ENCODE assay signal across 15 cellular contexts in the genomic region with DNA sequence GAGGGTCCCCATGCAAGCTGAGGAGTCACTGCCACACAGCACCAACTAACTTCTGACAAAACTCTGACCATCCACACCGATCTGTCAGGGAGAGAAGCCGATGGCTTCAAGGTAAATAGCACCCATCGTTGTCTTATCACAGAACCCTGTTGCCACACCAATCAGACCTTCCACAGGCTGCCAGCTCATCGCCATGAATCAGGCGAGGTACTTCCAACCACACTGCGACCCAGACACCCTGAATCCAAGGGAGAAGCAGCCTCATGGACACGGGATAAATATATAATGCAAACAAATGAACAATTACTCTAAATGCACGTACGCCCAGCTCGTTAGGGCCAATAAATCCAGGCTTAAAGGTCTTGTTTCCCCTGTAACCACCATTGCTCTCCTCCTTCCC. TPM values are rescaled to one million over a fixed set of nuclear protein-coding genes. Genes with fewer than 3 reads are reported as not detected.
DNase-seq lines count a peak whose midpoint lies in the region; ATAC-seq and TF ChIP-seq lines count a peak whose summit lies in the region.
"Had no signal": no experiment of that assay in that cellular context is flagged by ENCODE, and none has a peak within 500 bp of the region (broad histone marks: within the 10 kb centered on the region; RNA-seq: fewer than 3 reads in every experiment).

No MANE protein-coding gene starts in this region.

- CTCF ChIA-PET in activated CD8-positive, alpha-beta T cell treated with anti-CD3 and anti-CD28 coated beads for 36 hours (lab: Charles Lee) = interaction anchor here (1.8 to 10.7 kb wide), 3 partner anchors 12 to 153 kb away, joined by 5 to 108 read pairs (median 7); partner anchors contain the start of gene NRTN

- WGBS in heart right ventricle, 2 donors = 68 to 70% methylated on average over 10 of the region's 10 CpGs

- peaks cover 70% of the 10 kb centered on the region for H3K4me1 Mint-ChIP-seq in type B pancreatic cell (ENCODE audit: unreplicated experiment)
- H3K4me1 Mint-ChIP-seq in activated CD8-positive, alpha-beta T cell treated with anti-CD3 and anti-CD28 coated beads for 36 hours (ENCODE audit: low read depth) = peaks cover 89% of the 10 kb centered on the region

- no peak for DNase-seq in right atrium auricular region (ENCODE audit: low spot score)
- no peak for DNase-seq in heart right ventricle
- peak; percentile 83 for DNase-seq in NCI-H748 (lab: John Stamatoyannopoulos, UW; ENCODE audit: unreplicated experiment)
- peak; percentile 69 for DNase-seq in epithelial cell of esophagus (ENCODE audit: low read depth)
- DNase-seq in type B pancreatic cell (ENCODE audit: extremely low spot score, unreplicated experiment) = no peak
- no peak for DNase-seq in activated CD8-positive, alpha-beta T cell treated with anti-CD3 and anti-CD28 coated beads for 36 hours
- DNase-seq in iPS-NIHi7 (ENCODE audit: extremely low spot score) = no peak
- DNase-seq in Kasumi-1 (lab: John Stamatoyannopoulos, UW) = no peak
- DNase-seq: activated naive CD4-positive, alpha-beta T cell; DMS79 treated with DMSO at 0.1 percent for 48 hours; Karpas-422; stimulated activated CD4-positive, alpha-beta T cell treated with anti-CD3 and anti-CD28 coated beads, Interleukin-2, amount 100 ng/mL, for 48 hours had no signal

- no peaks in the 10 kb centered on the region for H3K27me3 Mint-ChIP-seq in type B pancreatic cell
- no peaks in the 10 kb centered on the region for H3K27me3 Mint-ChIP-seq in activated CD8-positive, alpha-beta T cell treated with anti-CD3 and anti-CD28 coated beads for 36 hours

- TF ChIP-seq CTCF in right atrium auricular region (IDR thresholded peaks at IDR 0.05) (no peak), heart right ventricle (IDR thresholded peaks at IDR 0.05) (no peak), epithelial cell of esophagus (IDR thresholded peaks at IDR 0.05; ENCODE audit: insufficient read depth, low read depth, low read length, missing control alignments) (no peak), type B pancreatic cell (conservative IDR thresholded peaks at IDR 0.05) (no peak)
- no peak for TF ChIP-seq CTCF in activated CD8-positive, alpha-beta T cell treated with anti-CD3 and anti-CD28 coated beads for 36 hours (IDR thresholded peaks at IDR 0.05)

- H3K4me1 ChIP-seq in right atrium auricular region (peaks cover 0 to 100% of the 10 kb centered on the region in 2 donors), heart right ventricle (peaks cover 45 to 100% (median 95%) of the 10 kb centered on the region in 9 donors)

- H3K4me3 Mint-ChIP-seq in type B pancreatic cell = peak overlapping the region; percentile 48
- H3K4me3 Mint-ChIP-seq in activated CD8-positive, alpha-beta T cell treated with anti-CD3 and anti-CD28 coated beads for 36 hours = no peak overlapping the region
- H3K4me3 Mint-ChIP-seq: stimulated activated effector memory CD8-positive, alpha-beta T cell treated with anti-CD3 and anti-CD28 coated beads, Interleukin-12 subunit alpha, Interleukin-12 subunit beta, amount 100 ng/mL, for 72 hours; T-helper 1 cell treated with Interleukin-12 subunit alpha and Interleukin-12 subunit beta and Interleukin-4 antibody, amounts not matched to agents 30 μg/mL and 1 μg/mL, for 36 hours had no signal

- POLR2A ChIA-PET in activated CD8-positive, alpha-beta T cell treated with anti-CD3 and anti-CD28 coated beads for 36 hours (lab: Charles Lee) = interaction anchor here (0.8 kb wide), 1 partner anchor 21 kb away, joined by 5 read pairs; the partner anchor contains the start of gene RANBP3

- H3K27ac Mint-ChIP-seq in type B pancreatic cell = peak overlapping the region; percentile 88
- no peak overlapping the region for H3K27ac Mint-ChIP-seq in activated CD8-positive, alpha-beta T cell treated with anti-CD3 and anti-CD28 coated beads for 36 hours

- H3K36me3 Mint-ChIP-seq in type B pancreatic cell = no peaks in the 10 kb centered on the region
- peaks cover 29% of the 10 kb centered on the region for H3K36me3 Mint-ChIP-seq in activated CD8-positive, alpha-beta T cell treated with anti-CD3 and anti-CD28 coated beads for 36 hours (ENCODE audit: low read depth)

- H3K27ac ChIP-seq in right atrium auricular region (peak overlapping the region; percentile 79 to 86), heart right ventricle (peak overlapping the region in 2 of 10 donors; percentile 20 to 21)

- no peaks in the 10 kb centered on the region for H3K9me3 Mint-ChIP-seq in type B pancreatic cell
- no peaks in the 10 kb centered on the region for H3K9me3 Mint-ChIP-seq in activated CD8-positive, alpha-beta T cell treated with anti-CD3 and anti-CD28 coated beads for 36 hours
- H3K9me3 Mint-ChIP-seq: stimulated activated effector memory CD8-positive, alpha-beta T cell treated with anti-CD3 and anti-CD28 coated beads, Interleukin-12 subunit alpha, Interleukin-12 subunit beta, amount 100 ng/mL, for 72 hours; T-helper 1 cell treated with Interleukin-12 subunit alpha and Interleukin-12 subunit beta and Interleukin-4 antibody, amounts not matched to agents 30 μg/mL and 1 μg/mL, for 36 hours had no signal

- H3K36me3 ChIP-seq in right atrium auricular region (no peaks in the 10 kb centered on the region), heart right ventricle (peaks cover 0 to 11% (median 0%) of the 10 kb centered on the region in 9 donors)

- ATAC-seq in heart right ventricle = no peak
- no peak for ATAC-seq in activated CD8-positive, alpha-beta T cell treated with anti-CD3 and anti-CD28 coated beads for 36 hours
- ATAC-seq: Panc1; stimulated activated effector memory CD8-positive, alpha-beta T cell treated with anti-CD3 and anti-CD28 coated beads, Interleukin-12 subunit alpha, Interleukin-12 subunit beta, amount 100 ng/mL, for 72 hours had no signal

- H3K27me3 ChIP-seq in right atrium auricular region (no peaks in the 10 kb centered on the region), heart right ventricle (no peaks in the 10 kb centered on the region)

- H3K9me3 ChIP-seq in right atrium auricular region (no peaks in the 10 kb centered on the region), heart right ventricle (no peaks in the 10 kb centered on the region)

- intact Hi-C loops in heart right ventricle (cut with DNase I) = loop anchor here in 1 of 10 donors (10.0 kb wide), 1 partner anchor 612 kb away; the partner anchor contains the start of gene PTPRS
- intact Hi-C loops in activated CD8-positive, alpha-beta T cell treated with anti-CD3 and anti-CD28 coated beads for 36 hours (cut with micrococcal nuclease) = no loop called here

- H3K4me3 ChIP-seq in right atrium auricular region (no peak overlapping the region), heart right ventricle (no peak overlapping the region), epithelial cell of esophagus (ENCODE audit: low read length) (no peak overlapping the region)

RNA-seq across cellular contexts. Expression of gene RANBP3, which starts 20.8 kb away (rescaled TPM):
- total RNA-seq in right atrium auricular region (10 to 100 TPM; 53.6 to 54.7 TPM), heart right ventricle (10 to 100 TPM; 51.4 to 76.1 (median 63.3) TPM), type B pancreatic cell (ENCODE audit: low replicate concordance) (75.5 and 92.4 TPM in 2 replicates)
- polyA plus RNA-seq in heart right ventricle = 10 to 100 TPM; 29.5 to 45.2 TPM
- 10 to 100 TPM; 74.3 to 87.5 TPM for total RNA-seq in activated CD8-positive, alpha-beta T cell treated with anti-CD3 and anti-CD28 coated beads for 36 hours

RNA-seq across cellular contexts. Expression of gene CAPS, which starts 43.1 kb away (rescaled TPM):
- total RNA-seq in right atrium auricular region (1 to 10 TPM; 4.5 to 7.3 TPM), heart right ventricle (1 to 10 TPM; 1.3 to 4.2 (median 2.8) TPM), type B pancreatic cell (ENCODE audit: low replicate concordance) (13.9 and 14.1 TPM in 2 replicates)
- polyA plus RNA-seq in heart right ventricle = 10 to 100 TPM in 1 of 2 donors, 1 to 10 TPM in 1; 3.2 to 14.1 TPM
- 1 to 10 TPM; 2.1 to 2.8 TPM for total RNA-seq in activated CD8-positive, alpha-beta T cell treated with anti-CD3 and anti-CD28 coated beads for 36 hours

RNA-seq across cellular contexts. Expression of gene VMAC, which starts 52.5 kb away (rescaled TPM):
- total RNA-seq in right atrium auricular region (1 to 10 TPM; 2.6 to 4.1 TPM), heart right ventricle (1 to 10 TPM; 1.3 to 3.9 (median 2.5) TPM), type B pancreatic cell (ENCODE audit: low replicate concordance) (7.1 and 7.4 TPM in 2 replicates)
- polyA plus RNA-seq in heart right ventricle = 1 to 10 TPM; 1.4 to 5.8 TPM
- 1 to 10 TPM; 1.2 to 2.5 TPM for total RNA-seq in activated CD8-positive, alpha-beta T cell treated with anti-CD3 and anti-CD28 coated beads for 36 hours

RNA-seq across cellular contexts. Expression of gene NDUFA11, which starts 53.5 kb away (rescaled TPM):
- 100 to 1,000 TPM; 368 to 648 TPM for total RNA-seq in right atrium auricular region
- 100 to 1,000 TPM; 451 to 574 (median 513) TPM for total RNA-seq in heart right ventricle
- polyA plus RNA-seq in heart right ventricle = 1,000 to 10,000 TPM in 1 of 2 donors, 100 to 1,000 TPM in 1; 760 to 1,143 TPM
- 253 and 265 TPM in 2 replicates for total RNA-seq in type B pancreatic cell (ENCODE audit: low replicate concordance)
- total RNA-seq in activated CD8-positive, alpha-beta T cell treated with anti-CD3 and anti-CD28 coated beads for 36 hours = 100 to 1,000 TPM; 233 to 237 TPM

Comparison
In these comparisons a context has a peak if more than half of its experiments do, and no peak if none do; other contexts are left out.
1. DNase-seq: peak in NCI-H748 (single experiment) and epithelial cell of esophagus (single experiment); none in right atrium auricular region (single experiment), heart right ventricle (0 of 2), type B pancreatic cell (single experiment), activated CD8-positive, alpha-beta T cell treated with anti-CD3 and anti-CD28 coated beads for 36 hours (single experiment), iPS-NIHi7 (single experiment) and Kasumi-1 (0 of 2).